18 cellular contexts compared by ENCODE assay signal in genomic region chr15:72173401-72173800, GRCh38. TPM values are rescaled to one million over a fixed set of nuclear protein-coding genes. Genes with fewer than 3 reads are reported as not detected.
A peak's percentile ranks its signal among the peaks of the same experiment; 100 is the strongest.
DNase-seq lines count a peak whose midpoint lies in the region; ATAC-seq and TF ChIP-seq lines count a peak whose summit lies in the region.
"Had no signal": no experiment of that assay in that cellular context is flagged by ENCODE, and none has a peak within 500 bp of the region (broad histone marks: within the 10 kb centered on the region; RNA-seq: fewer than 3 reads in every experiment).

No MANE protein-coding gene starts in this region.

- no peak overlapping the region for H3K27ac Mint-ChIP-seq in chondrocyte (ENCODE audit: unreplicated experiment)
- H3K27ac Mint-ChIP-seq: CD14-positive monocyte; CD4-positive, alpha-beta memory T cell had no signal

- CTCF ChIA-PET in PC-9 (lab: Charles Lee), result no interaction called here

- H3K27me3 ChIP-seq in PC-9 (ENCODE audit: insufficient read depth, low read depth), result no peaks in the 10 kb centered on the region

- H3K79me2 ChIP-seq in PC-9 (ENCODE audit: low read depth), result peaks cover 7% of the 10 kb centered on the region; the same call in 1 of the 2 replicates

- H2AFZ ChIP-seq in PC-9, result no peak overlapping the region
- H2AFZ ChIP-seq: GM23248 had no signal

- no peak overlapping the region for H3K4me3 Mint-ChIP-seq in chondrocyte (ENCODE audit: unreplicated experiment)
- H3K4me3 Mint-ChIP-seq: CD14-positive monocyte; CD4-positive, alpha-beta memory T cell had no signal

- H3K27ac ChIP-seq in PC-9, result no peak overlapping the region
- H3K27ac ChIP-seq: GM23248 had no signal

- peaks cover 9% of the 10 kb centered on the region for H3K27me3 Mint-ChIP-seq in chondrocyte (ENCODE audit: low read depth)

- ATAC-seq in HG03439 (IDR thresholded peaks at IDR 0.05; ENCODE audit: unreplicated experiment), result no peak
- no peak for ATAC-seq in HG03025 (IDR thresholded peaks at IDR 0.05; ENCODE audit: low FRiP score, unreplicated experiment)
- ATAC-seq: GM12878 had no signal

- peaks cover 46% of the 10 kb centered on the region for H3K4me1 ChIP-seq in PC-9 (replicated peaks; ENCODE audit: insufficient read depth)

- no peaks in the 10 kb centered on the region for H3K36me3 Mint-ChIP-seq in chondrocyte (ENCODE audit: low read depth)
- H3K36me3 Mint-ChIP-seq: CD14-positive monocyte; CD4-positive, alpha-beta memory T cell had no signal

- H3K4me1 Mint-ChIP-seq in chondrocyte (ENCODE audit: low read depth), result peaks cover 10% of the 10 kb centered on the region
- H3K4me1 Mint-ChIP-seq: CD14-positive monocyte; CD4-positive, alpha-beta memory T cell had no signal

- intact Hi-C loops in posterior vena cava (cut with DNase I) (no loop called here), PC-9 (cut with micrococcal nuclease; ENCODE audit: unreplicated experiment) (no loop called here)

- no peaks in the 10 kb centered on the region for H4K20me1 ChIP-seq in PC-9 (ENCODE audit: insufficient read depth)

- no peak overlapping the region for H3K4me2 ChIP-seq in PC-9

- DNase-seq in D341Med (ENCODE audit: low spot score) (peak; percentile 16), iPS-NIHi7 (ENCODE audit: extremely low spot score) (peak; percentile 3), posterior vena cava (ENCODE audit: low spot score) (peak; percentile 73), chondrocyte (ENCODE audit: low spot score) (no peak), PC-9 (no peak)
- DNase-seq: ACHN; AML-193; CD4-positive, alpha-beta memory T cell; DMS79 treated with DMSO at 0.1 percent for 48 hours; GF-D8; GM23248; HCEC 1CT; KG1 had no signal

- POLR2A ChIA-PET in PC-9 (lab: Charles Lee; ENCODE audit: unreplicated experiment), result no interaction called here

- no peaks in the 10 kb centered on the region for H3K36me3 ChIP-seq in PC-9 (ENCODE audit: low read depth)

- H3K9me3 ChIP-seq in PC-9 (ENCODE audit: insufficient read depth, low read depth), result no peaks in the 10 kb centered on the region

- H3K9me3 Mint-ChIP-seq in chondrocyte (ENCODE audit: low read depth), result no peaks in the 10 kb centered on the region
- H3K9me3 Mint-ChIP-seq: CD14-positive monocyte; CD4-positive, alpha-beta memory T cell had no signal

- BruUV-seq in PC-9 (replicated peaks; lab: Mats Ljungman, UMichigan), result no TSS peak

- H3F3A ChIP-seq in PC-9 (ENCODE audit: insufficient read depth, low read depth), result peaks cover 36% of the 10 kb centered on the region

- TF ChIP-seq CTCF in chondrocyte (IDR thresholded peaks at IDR 0.05) (no peak), PC-9 (conservative IDR thresholded peaks at IDR 0.05) (no peak)

- no peak overlapping the region for H3K4me3 ChIP-seq in PC-9
- H3K4me3 ChIP-seq: GM12878, GM23248 had no signal

- no peaks in the 10 kb centered on the region for H3K9me2 ChIP-seq in PC-9 (ENCODE audit: insufficient read depth)

RNA-seq across cellular contexts. Expression of gene GRAMD2A, which starts 24.2 kb away (rescaled TPM):
- total RNA-seq in posterior vena cava, result under 1 TPM in 1 of 2 donors, not detected in 1; 0.10 TPM
- total RNA-seq in chondrocyte, result 0.32 to 0.77 TPM (median 0.65 TPM) in 3 replicates
- 48.5 and 60.2 TPM in 2 replicates for total RNA-seq in PC-9 (2021)
- total RNA-seq: A172; CD4-positive, alpha-beta memory T cell; GM12878; GM23248 had no signal

RNA-seq across cellular contexts. Expression of gene SENP8, which starts 55.2 kb away (rescaled TPM):
- total RNA-seq in posterior vena cava (1 to 10 TPM; 1.9 to 2.3 TPM), chondrocyte (2.9 to 4.0 TPM (median 3.0 TPM) in 3 replicates), PC-9 (2021) (1.9 and 3.8 TPM in 2 replicates)

RNA-seq across cellular contexts. Expression of gene MYO9A, which starts 55.5 kb away (rescaled TPM):
- total RNA-seq in posterior vena cava (10 to 100 TPM; 61.4 to 68.2 TPM), chondrocyte (41.8 to 46.0 TPM (median 42.0 TPM) in 3 replicates), PC-9 (2021) (34.0 and 37.3 TPM in 2 replicates)

RNA-seq across cellular contexts. Expression of gene PKM, which starts 57.6 kb away (rescaled TPM):
- 100 to 1,000 TPM; 554 to 783 TPM for total RNA-seq in posterior vena cava
- 909 to 976 TPM (median 944 TPM) in 3 replicates for total RNA-seq in chondrocyte
- total RNA-seq in PC-9 (2021), result 1,294 and 1,809 TPM in 2 replicates

Comparison
In these comparisons a context has a peak if more than half of its experiments do, and no peak if none do; other contexts are left out.
1. DNase-seq: peak in D341Med (single experiment), iPS-NIHi7 (single experiment) and posterior vena cava (single experiment); none in chondrocyte (single experiment) and PC-9 (0 of 2).
2. RNA of gene GRAMD2A, which starts 24.2 kb away (total RNA-seq): 48.5 to 60.2 TPM in PC-9; 0.10 TPM in posterior vena cava and 0.32 to 0.77 TPM in chondrocyte; every median in the first group is over 10 times any median in the second.